ENCODE assay signal across 1 cellular context in the genomic region with DNA sequence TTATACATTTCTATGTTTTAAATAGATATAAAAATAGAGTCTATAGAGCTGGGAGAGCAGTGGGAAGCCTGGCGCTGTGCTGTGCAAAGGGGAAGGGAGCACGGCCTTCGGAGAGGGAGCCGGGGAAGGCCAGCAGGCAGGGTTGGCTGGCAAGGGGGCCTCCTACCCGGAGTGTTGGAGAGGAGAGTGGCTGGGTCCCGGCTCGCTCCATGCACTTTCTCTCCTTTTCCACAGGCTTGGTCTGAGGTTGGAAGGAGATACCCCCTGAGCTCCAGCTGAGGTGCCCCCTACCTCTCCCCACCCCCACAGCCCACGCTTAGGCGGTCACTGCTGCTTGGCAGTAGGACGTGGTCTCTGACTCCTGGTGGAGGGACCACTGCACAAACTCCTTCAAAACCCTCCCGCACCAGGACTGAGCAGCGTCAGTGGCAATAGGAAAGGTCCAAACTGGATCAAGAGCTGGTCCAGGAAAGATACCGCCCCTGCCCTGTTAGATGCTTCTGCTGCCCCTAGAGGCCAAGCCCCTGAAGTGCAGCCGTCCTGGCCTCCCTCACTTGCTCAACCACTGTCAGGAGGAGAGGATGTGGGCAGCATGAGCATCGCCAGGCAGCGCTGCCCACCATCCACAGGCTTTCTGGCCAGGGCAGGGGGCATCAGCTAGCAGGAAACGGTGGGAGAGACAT.
TF ChIP-seq lines count a peak whose summit lies in the region.

No MANE protein-coding gene starts in this region.

TF ChIP-seq in HepG2, 621 proteins besides CTCF, POLR2A, EP300 and RAD21 (continued from another document):
- TF ChIP-seq ZC3H4 (CRISPR knock-in tag; IDR thresholded peaks at IDR 0.05; ENCODE audit: borderline replicate concordance) (no peak), ZNF44 (CRISPR knock-in tag; IDR thresholded peaks at IDR 0.05) (no peak), STAG1 (CRISPR knock-in tag; IDR thresholded peaks at IDR 0.05) (peak; percentile 55), XRCC5 (optimal IDR thresholded peaks at IDR 0.05; ENCODE audit: low read length) (peak; percentile 89)
- TF ChIP-seq, protein P1, sequence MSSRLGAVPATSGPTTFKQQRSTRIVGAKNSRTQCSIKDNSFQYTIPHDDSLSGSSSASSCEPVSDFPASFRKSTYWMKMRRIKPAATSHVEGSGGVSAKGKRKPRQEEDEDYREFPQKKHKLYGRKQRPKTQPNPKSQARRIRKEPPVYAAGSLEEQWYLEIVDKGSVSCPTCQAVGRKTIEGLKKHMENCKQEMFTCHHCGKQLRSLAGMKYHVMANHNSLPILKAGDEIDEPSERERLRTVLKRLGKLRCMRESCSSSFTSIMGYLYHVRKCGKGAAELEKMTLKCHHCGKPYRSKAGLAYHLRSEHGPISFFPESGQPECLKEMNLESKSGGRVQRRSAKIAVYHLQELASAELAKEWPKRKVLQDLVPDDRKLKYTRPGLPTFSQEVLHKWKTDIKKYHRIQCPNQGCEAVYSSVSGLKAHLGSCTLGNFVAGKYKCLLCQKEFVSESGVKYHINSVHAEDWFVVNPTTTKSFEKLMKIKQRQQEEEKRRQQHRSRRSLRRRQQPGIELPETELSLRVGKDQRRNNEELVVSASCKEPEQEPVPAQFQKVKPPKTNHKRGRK (CRISPR knock-in tag; IDR thresholded peaks at IDR 0.05) = no peak
- TF ChIP-seq, protein P2, sequence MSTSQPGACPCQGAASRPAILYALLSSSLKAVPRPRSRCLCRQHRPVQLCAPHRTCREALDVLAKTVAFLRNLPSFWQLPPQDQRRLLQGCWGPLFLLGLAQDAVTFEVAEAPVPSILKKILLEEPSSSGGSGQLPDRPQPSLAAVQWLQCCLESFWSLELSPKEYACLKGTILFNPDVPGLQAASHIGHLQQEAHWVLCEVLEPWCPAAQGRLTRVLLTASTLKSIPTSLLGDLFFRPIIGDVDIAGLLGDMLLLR (CRISPR knock-in tag; IDR thresholded peaks at IDR 0.05) = no peak
- TF ChIP-seq, protein P3, sequence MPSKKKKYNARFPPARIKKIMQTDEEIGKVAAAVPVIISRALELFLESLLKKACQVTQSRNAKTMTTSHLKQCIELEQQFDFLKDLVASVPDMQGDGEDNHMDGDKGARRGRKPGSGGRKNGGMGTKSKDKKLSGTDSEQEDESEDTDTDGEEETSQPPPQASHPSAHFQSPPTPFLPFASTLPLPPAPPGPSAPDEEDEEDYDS (CRISPR knock-in tag; IDR thresholded peaks at IDR 0.05) = no peak
- TF ChIP-seq, protein P4, sequence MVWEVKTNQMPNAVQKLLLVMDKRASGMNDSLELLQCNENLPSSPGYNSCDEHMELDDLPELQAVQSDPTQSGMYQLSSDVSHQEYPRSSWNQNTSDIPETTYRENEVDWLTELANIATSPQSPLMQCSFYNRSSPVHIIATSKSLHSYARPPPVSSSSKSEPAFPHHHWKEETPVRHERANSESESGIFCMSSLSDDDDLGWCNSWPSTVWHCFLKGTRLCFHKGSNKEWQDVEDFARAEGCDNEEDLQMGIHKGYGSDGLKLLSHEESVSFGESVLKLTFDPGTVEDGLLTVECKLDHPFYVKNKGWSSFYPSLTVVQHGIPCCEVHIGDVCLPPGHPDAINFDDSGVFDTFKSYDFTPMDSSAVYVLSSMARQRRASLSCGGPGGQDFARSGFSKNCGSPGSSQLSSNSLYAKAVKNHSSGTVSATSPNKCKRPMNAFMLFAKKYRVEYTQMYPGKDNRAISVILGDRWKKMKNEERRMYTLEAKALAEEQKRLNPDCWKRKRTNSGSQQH (CRISPR knock-in tag; IDR thresholded peaks at IDR 0.05; ENCODE audit: low read depth) = no peak
- TF ChIP-seq, protein P5, sequence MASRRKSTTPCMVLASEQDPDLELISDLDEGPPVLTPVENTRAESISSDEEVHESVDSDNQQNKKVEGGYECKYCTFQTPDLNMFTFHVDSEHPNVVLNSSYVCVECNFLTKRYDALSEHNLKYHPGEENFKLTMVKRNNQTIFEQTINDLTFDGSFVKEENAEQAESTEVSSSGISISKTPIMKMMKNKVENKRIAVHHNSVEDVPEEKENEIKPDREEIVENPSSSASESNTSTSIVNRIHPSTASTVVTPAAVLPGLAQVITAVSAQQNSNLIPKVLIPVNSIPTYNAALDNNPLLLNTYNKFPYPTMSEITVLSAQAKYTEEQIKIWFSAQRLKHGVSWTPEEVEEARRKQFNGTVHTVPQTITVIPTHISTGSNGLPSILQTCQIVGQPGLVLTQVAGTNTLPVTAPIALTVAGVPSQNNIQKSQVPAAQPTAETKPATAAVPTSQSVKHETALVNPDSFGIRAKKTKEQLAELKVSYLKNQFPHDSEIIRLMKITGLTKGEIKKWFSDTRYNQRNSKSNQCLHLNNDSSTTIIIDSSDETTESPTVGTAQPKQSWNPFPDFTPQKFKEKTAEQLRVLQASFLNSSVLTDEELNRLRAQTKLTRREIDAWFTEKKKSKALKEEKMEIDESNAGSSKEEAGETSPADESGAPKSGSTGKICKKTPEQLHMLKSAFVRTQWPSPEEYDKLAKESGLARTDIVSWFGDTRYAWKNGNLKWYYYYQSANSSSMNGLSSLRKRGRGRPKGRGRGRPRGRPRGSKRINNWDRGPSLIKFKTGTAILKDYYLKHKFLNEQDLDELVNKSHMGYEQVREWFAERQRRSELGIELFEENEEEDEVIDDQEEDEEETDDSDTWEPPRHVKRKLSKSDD (CRISPR knock-in tag; IDR thresholded peaks at IDR 0.05; ENCODE audit: low read depth) = no peak
